18 cellular contexts compared by ENCODE assay signal in the genomic region with DNA sequence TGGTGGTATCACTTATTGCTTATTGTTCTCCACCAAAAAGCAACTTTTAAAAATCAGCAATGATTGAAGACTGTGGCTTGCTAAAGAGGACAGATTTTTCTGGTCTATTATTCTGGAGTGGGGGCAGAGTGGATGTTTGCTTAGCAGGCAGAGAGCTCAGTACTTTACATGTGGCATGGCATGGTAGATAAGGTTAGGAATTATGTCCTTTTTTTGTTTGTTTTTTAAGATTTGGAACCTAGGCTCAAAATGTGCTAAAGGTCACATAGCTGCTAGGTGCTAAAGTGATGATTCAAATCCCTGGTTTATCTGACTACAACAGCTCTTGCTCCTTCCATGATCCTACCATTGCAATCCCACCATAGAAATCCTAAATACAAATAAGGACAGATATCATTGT.
DNase-seq lines count a peak whose midpoint lies in the region; ATAC-seq and TF ChIP-seq lines count a peak whose summit lies in the region.
"Had no signal": no experiment of that assay in that cellular context is flagged by ENCODE, and none has a peak within 500 bp of the region (broad histone marks: within the 10 kb centered on the region; RNA-seq: fewer than 3 reads in every experiment).

No MANE protein-coding gene starts in this region.

- DNase-seq in DMS79 treated with DMSO at 0.1 percent for 48 hours (lab: John Stamatoyannopoulos, UW): peak; percentile 13
- no peak for DNase-seq in DMS79 (lab: John Stamatoyannopoulos, UW)
- DNase-seq in endodermal cell: no peak
- no peak for DNase-seq in right lobe of liver
- no peak for DNase-seq in WERI-Rb-1
- DNase-seq in nucleus accumbens (lab: John Stamatoyannopoulos, UW): no peak
- DNase-seq in left ventricle myocardium superior: no peak
- no peak for DNase-seq in iPS-NIHi7 (ENCODE audit: extremely low spot score)
- DNase-seq: 8988T, Kasumi-1, MG63, NCI-H1048, NCI-H2029, NCI-H2171, NCI-H526 treated with DMSO at 0.1 percent for 48 hours, Right ventricle myocardium superior had no signal

- H3K36me3 Mint-ChIP-seq in endodermal cell (ENCODE audit: low read depth): no peaks in the 10 kb centered on the region
- H3K36me3 Mint-ChIP-seq: IgD-negative memory B cell had no signal

- intact Hi-C loops in right lobe of liver (cut with DNase I): no loop called here
- intact Hi-C loops in left ventricle myocardium superior (cut with micrococcal nuclease): no loop called here

- H3K9me3 Mint-ChIP-seq in endodermal cell: no peaks in the 10 kb centered on the region

- H3K27ac Mint-ChIP-seq in endodermal cell: peak overlapping the region; percentile 50
- H3K27ac Mint-ChIP-seq: B cell, IgD-negative memory B cell had no signal

- peaks cover 39% of the 10 kb centered on the region for H3K4me1 Mint-ChIP-seq in endodermal cell
- H3K4me1 Mint-ChIP-seq: B cell, IgD-negative memory B cell had no signal

- ATAC-seq in right lobe of liver (peak; percentile 85 to 93 (median 89)), left ventricle myocardium superior (no peak)

- peak overlapping the region; percentile 62 for H3K4me3 ChIP-seq in endodermal cell (ENCODE audit: low read length)
- H3K4me3 ChIP-seq in right lobe of liver: no peak overlapping the region
- H3K4me3 ChIP-seq in WERI-Rb-1 (ENCODE audit: low read depth, low read length): no peak overlapping the region
- H3K4me3 ChIP-seq: MG63 had no signal

- H3K27ac ChIP-seq in endodermal cell (ENCODE audit: low read depth, low read length) (peak overlapping the region; percentile 57), right lobe of liver (peak overlapping the region in 2 of 3 donors; percentile 24 to 33), WERI-Rb-1 (no peak overlapping the region)

- peak overlapping the region; percentile 4 for H3K4me3 Mint-ChIP-seq in endodermal cell
- H3K4me3 Mint-ChIP-seq: B cell, IgD-negative memory B cell had no signal

- TF ChIP-seq POLR2A in right lobe of liver (IDR thresholded peaks at IDR 0.05): no peak

- peaks cover 13% of the 10 kb centered on the region for H3K4me1 ChIP-seq in endodermal cell (ENCODE audit: control insufficient read depth, insufficient read depth, low read length)
- H3K4me1 ChIP-seq in right lobe of liver: peaks cover 0 to 14% (median 4%) of the 10 kb centered on the region in 4 donors

- no peaks in the 10 kb centered on the region for H3K36me3 ChIP-seq in endodermal cell (ENCODE audit: control insufficient read depth, insufficient read depth, low read length)
- H3K36me3 ChIP-seq in right lobe of liver: no peaks in the 10 kb centered on the region
- H3K36me3 ChIP-seq in WERI-Rb-1: no peaks in the 10 kb centered on the region
- H3K36me3 ChIP-seq: MG63 had no signal

- H3K9ac ChIP-seq in endodermal cell (ENCODE audit: extremely low read depth, low read length, poor library complexity, severe bottlenecking): peak overlapping the region; percentile 79

- H3K27me3 ChIP-seq in endodermal cell (ENCODE audit: control insufficient read depth, insufficient read depth, low read length, poor library complexity, severe bottlenecking) (no peaks in the 10 kb centered on the region), right lobe of liver (no peaks in the 10 kb centered on the region), WERI-Rb-1 (ENCODE audit: insufficient read depth, low read depth, severe bottlenecking) (no peaks in the 10 kb centered on the region)
- H3K27me3 ChIP-seq: MG63 had no signal

- H3K9me3 ChIP-seq in endodermal cell (ENCODE audit: control insufficient read depth, low read length) (peaks cover under 1% of the 10 kb centered on the region), right lobe of liver (no peaks in the 10 kb centered on the region), WERI-Rb-1 (ENCODE audit: severe bottlenecking) (no peaks in the 10 kb centered on the region)
- H3K9me3 ChIP-seq: MG63 had no signal

- TF ChIP-seq CTCF in endodermal cell (conservative IDR thresholded peaks at IDR 0.05) (no peak), right lobe of liver (IDR thresholded peaks at IDR 0.05) (no peak), WERI-Rb-1 (IDR thresholded peaks at IDR 0.05; ENCODE audit: low read depth, low read length) (no peak)

- H3K27me3 Mint-ChIP-seq in endodermal cell (ENCODE audit: insufficient read depth): no peaks in the 10 kb centered on the region
- H3K27me3 Mint-ChIP-seq: B cell, IgD-negative memory B cell had no signal
